ENCODE assay signal across 1 cellular context in the genomic region with DNA sequence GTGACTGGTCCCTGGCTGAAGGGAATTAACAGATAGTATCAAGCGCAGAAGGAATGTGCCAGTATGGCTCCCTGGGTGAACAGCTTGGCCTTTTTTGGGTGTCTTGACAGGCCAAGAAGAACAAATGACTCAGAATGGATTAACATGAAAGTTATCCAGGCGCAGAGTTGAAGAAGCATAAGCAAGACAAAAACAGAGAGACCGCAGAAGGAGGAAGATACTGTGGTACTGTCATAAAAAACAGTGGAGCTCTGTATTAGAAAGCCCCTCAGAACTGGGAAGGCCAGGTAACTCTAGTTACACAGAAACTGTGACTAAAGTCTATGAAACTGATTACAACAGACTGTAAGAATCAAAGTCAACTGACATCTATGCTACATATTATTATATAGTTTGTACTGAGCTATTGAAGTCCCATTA.
TF ChIP-seq lines count a peak whose summit lies in the region.

No MANE protein-coding gene starts in this region.

TF ChIP-seq in GM12878, 131 proteins besides CTCF, POLR2A, EP300 and RAD21 (continued from another document and continues in another):
- TF ChIP-seq, protein P1, sequence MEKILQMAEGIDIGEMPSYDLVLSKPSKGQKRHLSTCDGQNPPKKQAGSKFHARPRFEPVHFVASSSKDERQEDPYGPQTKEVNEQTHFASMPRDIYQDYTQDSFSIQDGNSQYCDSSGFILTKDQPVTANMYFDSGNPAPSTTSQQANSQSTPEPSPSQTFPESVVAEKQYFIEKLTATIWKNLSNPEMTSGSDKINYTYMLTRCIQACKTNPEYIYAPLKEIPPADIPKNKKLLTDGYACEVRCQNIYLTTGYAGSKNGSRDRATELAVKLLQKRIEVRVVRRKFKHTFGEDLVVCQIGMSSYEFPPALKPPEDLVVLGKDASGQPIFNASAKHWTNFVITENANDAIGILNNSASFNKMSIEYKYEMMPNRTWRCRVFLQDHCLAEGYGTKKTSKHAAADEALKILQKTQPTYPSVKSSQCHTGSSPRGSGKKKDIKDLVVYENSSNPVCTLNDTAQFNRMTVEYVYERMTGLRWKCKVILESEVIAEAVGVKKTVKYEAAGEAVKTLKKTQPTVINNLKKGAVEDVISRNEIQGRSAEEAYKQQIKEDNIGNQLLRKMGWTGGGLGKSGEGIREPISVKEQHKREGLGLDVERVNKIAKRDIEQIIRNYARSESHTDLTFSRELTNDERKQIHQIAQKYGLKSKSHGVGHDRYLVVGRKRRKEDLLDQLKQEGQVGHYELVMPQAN (conservative IDR thresholded peaks at IDR 0.05) = no peak
- no peak for TF ChIP-seq NR2F1 (conservative IDR thresholded peaks at IDR 0.05)
- no peak; the same call in 1 of the 2 replicates for TF ChIP-seq ZNF384 (IDR thresholded peaks at IDR 0.05; ENCODE audit: borderline replicate concordance, low read depth, low read length)
- no peak for TF ChIP-seq SP1 (IDR thresholded peaks at IDR 0.05; ENCODE audit: low read depth, low read length)
- TF ChIP-seq SUZ12 (IDR thresholded peaks at IDR 0.05; ENCODE audit: unreplicated experiment) = no peak
- TF ChIP-seq KDM1A (IDR thresholded peaks at IDR 0.05; ENCODE audit: borderline replicate concordance) = no peak
- TF ChIP-seq SREBF2 (IDR thresholded peaks at IDR 0.05; ENCODE audit: low read length) = no peak
- no peak for TF ChIP-seq SIN3A (IDR thresholded peaks at IDR 0.05; ENCODE audit: low read depth, low read length)
- TF ChIP-seq ZNF622 (IDR thresholded peaks at IDR 0.05) = no peak
- TF ChIP-seq IKZF1 (conservative IDR thresholded peaks at IDR 0.05) = no peak; the same call in 1 of the 2 replicates
- TF ChIP-seq CHD1 (IDR thresholded peaks at IDR 0.05; ENCODE audit: low read depth, low read length) = peak; percentile 12; the same call in 1 of the 2 replicates
- peak; percentile 92 for TF ChIP-seq LARP7 (IDR thresholded peaks at IDR 0.05)
- TF ChIP-seq NBN (IDR thresholded peaks at IDR 0.05) = no peak; the same call in 1 of the 2 replicates
- TF ChIP-seq RAD51 (IDR thresholded peaks at IDR 0.05) = no peak
- TF ChIP-seq EED (IDR thresholded peaks at IDR 0.05; ENCODE audit: low read depth) = peak; percentile 42
- TF ChIP-seq KAT2A (conservative IDR thresholded peaks at IDR 0.05; ENCODE audit: control insufficient read depth, low read depth, low read length) = no peak
- TF ChIP-seq FOXM1 (IDR thresholded peaks at IDR 0.05; ENCODE audit: low read depth, low read length) = peak; percentile 37; the same call in 1 of the 2 replicates
- no peak for TF ChIP-seq RFX5 (IDR thresholded peaks at IDR 0.05; ENCODE audit: low read depth, low read length)
- peak; percentile 82; the same call in 1 of the 2 replicates for TF ChIP-seq BACH1 (IDR thresholded peaks at IDR 0.05; ENCODE audit: borderline replicate concordance)
- TF ChIP-seq, protein P2, sequence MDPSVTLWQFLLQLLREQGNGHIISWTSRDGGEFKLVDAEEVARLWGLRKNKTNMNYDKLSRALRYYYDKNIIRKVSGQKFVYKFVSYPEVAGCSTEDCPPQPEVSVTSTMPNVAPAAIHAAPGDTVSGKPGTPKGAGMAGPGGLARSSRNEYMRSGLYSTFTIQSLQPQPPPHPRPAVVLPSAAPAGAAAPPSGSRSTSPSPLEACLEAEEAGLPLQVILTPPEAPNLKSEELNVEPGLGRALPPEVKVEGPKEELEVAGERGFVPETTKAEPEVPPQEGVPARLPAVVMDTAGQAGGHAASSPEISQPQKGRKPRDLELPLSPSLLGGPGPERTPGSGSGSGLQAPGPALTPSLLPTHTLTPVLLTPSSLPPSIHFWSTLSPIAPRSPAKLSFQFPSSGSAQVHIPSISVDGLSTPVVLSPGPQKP (IDR thresholded peaks at IDR 0.05; ENCODE audit: low read depth, low read length) = no peak
- no peak for TF ChIP-seq SMARCA5 (IDR thresholded peaks at IDR 0.05)
- no peak for TF ChIP-seq SUPT20H (IDR thresholded peaks at IDR 0.05; ENCODE audit: borderline replicate concordance, control insufficient read depth, low read depth, low read length)
- no peak for TF ChIP-seq PAX5 (IDR thresholded peaks at IDR 0.05; ENCODE audit: borderline replicate concordance, low read depth, low read length)
- TF ChIP-seq ESRRA (IDR thresholded peaks at IDR 0.05; ENCODE audit: low read length) = no peak
- TF ChIP-seq, protein P3, sequence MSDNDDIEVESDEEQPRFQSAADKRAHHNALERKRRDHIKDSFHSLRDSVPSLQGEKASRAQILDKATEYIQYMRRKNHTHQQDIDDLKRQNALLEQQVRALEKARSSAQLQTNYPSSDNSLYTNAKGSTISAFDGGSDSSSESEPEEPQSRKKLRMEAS (IDR thresholded peaks at IDR 0.05; ENCODE audit: low read depth, low read length) = no peak; the same call in 1 of the 2 replicates
- no peak for TF ChIP-seq MEF2B (IDR thresholded peaks at IDR 0.05; ENCODE audit: partially characterized antibody, poor library complexity, severe bottlenecking)
- TF ChIP-seq MTA3 (IDR thresholded peaks at IDR 0.05; ENCODE audit: borderline replicate concordance, low read length) = no peak
- TF ChIP-seq, protein P4, sequence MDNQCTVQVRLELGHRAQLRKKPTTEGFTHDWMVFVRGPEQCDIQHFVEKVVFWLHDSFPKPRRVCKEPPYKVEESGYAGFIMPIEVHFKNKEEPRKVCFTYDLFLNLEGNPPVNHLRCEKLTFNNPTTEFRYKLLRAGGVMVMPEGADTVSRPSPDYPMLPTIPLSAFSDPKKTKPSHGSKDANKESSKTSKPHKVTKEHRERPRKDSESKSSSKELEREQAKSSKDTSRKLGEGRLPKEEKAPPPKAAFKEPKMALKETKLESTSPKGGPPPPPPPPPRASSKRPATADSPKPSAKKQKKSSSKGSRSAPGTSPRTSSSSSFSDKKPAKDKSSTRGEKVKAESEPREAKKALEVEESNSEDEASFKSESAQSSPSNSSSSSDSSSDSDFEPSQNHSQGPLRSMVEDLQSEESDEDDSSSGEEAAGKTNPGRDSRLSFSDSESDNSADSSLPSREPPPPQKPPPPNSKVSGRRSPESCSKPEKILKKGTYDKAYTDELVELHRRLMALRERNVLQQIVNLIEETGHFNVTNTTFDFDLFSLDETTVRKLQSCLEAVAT (IDR thresholded peaks at IDR 0.05) = peak; percentile 98
- no peak for TF ChIP-seq CEBPB (IDR thresholded peaks at IDR 0.05; ENCODE audit: borderline replicate concordance in 1 of 2, low read depth in 2 of 2, low read length in 2 of 2)
- peak; percentile 90 for TF ChIP-seq POU2F2 (IDR thresholded peaks at IDR 0.05; ENCODE audit: borderline replicate concordance, low read depth, low read length)
- TF ChIP-seq, protein P5, sequence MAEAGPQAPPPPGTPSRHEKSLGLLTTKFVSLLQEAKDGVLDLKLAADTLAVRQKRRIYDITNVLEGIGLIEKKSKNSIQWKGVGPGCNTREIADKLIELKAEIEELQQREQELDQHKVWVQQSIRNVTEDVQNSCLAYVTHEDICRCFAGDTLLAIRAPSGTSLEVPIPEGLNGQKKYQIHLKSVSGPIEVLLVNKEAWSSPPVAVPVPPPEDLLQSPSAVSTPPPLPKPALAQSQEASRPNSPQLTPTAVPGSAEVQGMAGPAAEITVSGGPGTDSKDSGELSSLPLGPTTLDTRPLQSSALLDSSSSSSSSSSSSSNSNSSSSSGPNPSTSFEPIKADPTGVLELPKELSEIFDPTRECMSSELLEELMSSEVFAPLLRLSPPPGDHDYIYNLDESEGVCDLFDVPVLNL (IDR thresholded peaks at IDR 0.05; ENCODE audit: low read depth, low read length) = no peak
- no peak; a peak in 1 of 4 replicates for TF ChIP-seq BHLHE40 (IDR thresholded peaks at IDR 0.05; ENCODE audit: borderline replicate concordance in 1 of 2, low read depth in 2 of 2, low read length in 1 of 2)
- TF ChIP-seq, protein P6, sequence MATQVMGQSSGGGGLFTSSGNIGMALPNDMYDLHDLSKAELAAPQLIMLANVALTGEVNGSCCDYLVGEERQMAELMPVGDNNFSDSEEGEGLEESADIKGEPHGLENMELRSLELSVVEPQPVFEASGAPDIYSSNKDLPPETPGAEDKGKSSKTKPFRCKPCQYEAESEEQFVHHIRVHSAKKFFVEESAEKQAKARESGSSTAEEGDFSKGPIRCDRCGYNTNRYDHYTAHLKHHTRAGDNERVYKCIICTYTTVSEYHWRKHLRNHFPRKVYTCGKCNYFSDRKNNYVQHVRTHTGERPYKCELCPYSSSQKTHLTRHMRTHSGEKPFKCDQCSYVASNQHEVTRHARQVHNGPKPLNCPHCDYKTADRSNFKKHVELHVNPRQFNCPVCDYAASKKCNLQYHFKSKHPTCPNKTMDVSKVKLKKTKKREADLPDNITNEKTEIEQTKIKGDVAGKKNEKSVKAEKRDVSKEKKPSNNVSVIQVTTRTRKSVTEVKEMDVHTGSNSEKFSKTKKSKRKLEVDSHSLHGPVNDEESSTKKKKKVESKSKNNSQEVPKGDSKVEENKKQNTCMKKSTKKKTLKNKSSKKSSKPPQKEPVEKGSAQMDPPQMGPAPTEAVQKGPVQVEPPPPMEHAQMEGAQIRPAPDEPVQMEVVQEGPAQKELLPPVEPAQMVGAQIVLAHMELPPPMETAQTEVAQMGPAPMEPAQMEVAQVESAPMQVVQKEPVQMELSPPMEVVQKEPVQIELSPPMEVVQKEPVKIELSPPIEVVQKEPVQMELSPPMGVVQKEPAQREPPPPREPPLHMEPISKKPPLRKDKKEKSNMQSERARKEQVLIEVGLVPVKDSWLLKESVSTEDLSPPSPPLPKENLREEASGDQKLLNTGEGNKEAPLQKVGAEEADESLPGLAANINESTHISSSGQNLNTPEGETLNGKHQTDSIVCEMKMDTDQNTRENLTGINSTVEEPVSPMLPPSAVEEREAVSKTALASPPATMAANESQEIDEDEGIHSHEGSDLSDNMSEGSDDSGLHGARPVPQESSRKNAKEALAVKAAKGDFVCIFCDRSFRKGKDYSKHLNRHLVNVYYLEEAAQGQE (IDR thresholded peaks at IDR 0.05; ENCODE audit: low read depth, low read length) = no peak
- TF ChIP-seq, protein P7, sequence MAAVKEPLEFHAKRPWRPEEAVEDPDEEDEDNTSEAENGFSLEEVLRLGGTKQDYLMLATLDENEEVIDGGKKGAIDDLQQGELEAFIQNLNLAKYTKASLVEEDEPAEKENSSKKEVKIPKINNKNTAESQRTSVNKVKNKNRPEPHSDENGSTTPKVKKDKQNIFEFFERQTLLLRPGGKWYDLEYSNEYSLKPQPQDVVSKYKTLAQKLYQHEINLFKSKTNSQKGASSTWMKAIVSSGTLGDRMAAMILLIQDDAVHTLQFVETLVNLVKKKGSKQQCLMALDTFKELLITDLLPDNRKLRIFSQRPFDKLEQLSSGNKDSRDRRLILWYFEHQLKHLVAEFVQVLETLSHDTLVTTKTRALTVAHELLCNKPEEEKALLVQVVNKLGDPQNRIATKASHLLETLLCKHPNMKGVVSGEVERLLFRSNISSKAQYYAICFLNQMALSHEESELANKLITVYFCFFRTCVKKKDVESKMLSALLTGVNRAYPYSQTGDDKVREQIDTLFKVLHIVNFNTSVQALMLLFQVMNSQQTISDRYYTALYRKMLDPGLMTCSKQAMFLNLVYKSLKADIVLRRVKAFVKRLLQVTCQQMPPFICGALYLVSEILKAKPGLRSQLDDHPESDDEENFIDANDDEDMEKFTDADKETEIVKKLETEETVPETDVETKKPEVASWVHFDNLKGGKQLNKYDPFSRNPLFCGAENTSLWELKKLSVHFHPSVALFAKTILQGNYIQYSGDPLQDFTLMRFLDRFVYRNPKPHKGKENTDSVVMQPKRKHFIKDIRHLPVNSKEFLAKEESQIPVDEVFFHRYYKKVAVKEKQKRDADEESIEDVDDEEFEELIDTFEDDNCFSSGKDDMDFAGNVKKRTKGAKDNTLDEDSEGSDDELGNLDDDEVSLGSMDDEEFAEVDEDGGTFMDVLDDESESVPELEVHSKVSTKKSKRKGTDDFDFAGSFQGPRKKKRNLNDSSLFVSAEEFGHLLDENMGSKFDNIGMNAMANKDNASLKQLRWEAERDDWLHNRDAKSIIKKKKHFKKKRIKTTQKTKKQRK (IDR thresholded peaks at IDR 0.05; ENCODE audit: low read depth, low read length) = no peak
- TF ChIP-seq DPF2 (IDR thresholded peaks at IDR 0.05) = no peak; the same call in 1 of the 2 replicates
- TF ChIP-seq NR2C2 (IDR thresholded peaks at IDR 0.05; ENCODE audit: borderline replicate concordance, control insufficient read depth, insufficient read length, low read depth) = no peak
- TF ChIP-seq, protein P8, sequence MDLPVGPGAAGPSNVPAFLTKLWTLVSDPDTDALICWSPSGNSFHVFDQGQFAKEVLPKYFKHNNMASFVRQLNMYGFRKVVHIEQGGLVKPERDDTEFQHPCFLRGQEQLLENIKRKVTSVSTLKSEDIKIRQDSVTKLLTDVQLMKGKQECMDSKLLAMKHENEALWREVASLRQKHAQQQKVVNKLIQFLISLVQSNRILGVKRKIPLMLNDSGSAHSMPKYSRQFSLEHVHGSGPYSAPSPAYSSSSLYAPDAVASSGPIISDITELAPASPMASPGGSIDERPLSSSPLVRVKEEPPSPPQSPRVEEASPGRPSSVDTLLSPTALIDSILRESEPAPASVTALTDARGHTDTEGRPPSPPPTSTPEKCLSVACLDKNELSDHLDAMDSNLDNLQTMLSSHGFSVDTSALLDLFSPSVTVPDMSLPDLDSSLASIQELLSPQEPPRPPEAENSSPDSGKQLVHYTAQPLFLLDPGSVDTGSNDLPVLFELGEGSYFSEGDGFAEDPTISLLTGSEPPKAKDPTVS (IDR thresholded peaks at IDR 0.05; ENCODE audit: low read depth, low read length) = no peak
- TF ChIP-seq SREBF1 (IDR thresholded peaks at IDR 0.05; ENCODE audit: low read length) = no peak
- TF ChIP-seq YY1 (IDR thresholded peaks at IDR 0.05; ENCODE audit: low read depth, low read length) = no peak
- no peak for TF ChIP-seq HDGF (IDR thresholded peaks at IDR 0.05)
- peak; percentile 99 for TF ChIP-seq POLR2AphosphoS5 (IDR thresholded peaks at IDR 0.05; ENCODE audit: low read length)
- no peak; the same call in 1 of the 2 replicates for TF ChIP-seq MYB (IDR thresholded peaks at IDR 0.05; ENCODE audit: borderline replicate concordance, low read depth, low read length)
- TF ChIP-seq, protein P9, sequence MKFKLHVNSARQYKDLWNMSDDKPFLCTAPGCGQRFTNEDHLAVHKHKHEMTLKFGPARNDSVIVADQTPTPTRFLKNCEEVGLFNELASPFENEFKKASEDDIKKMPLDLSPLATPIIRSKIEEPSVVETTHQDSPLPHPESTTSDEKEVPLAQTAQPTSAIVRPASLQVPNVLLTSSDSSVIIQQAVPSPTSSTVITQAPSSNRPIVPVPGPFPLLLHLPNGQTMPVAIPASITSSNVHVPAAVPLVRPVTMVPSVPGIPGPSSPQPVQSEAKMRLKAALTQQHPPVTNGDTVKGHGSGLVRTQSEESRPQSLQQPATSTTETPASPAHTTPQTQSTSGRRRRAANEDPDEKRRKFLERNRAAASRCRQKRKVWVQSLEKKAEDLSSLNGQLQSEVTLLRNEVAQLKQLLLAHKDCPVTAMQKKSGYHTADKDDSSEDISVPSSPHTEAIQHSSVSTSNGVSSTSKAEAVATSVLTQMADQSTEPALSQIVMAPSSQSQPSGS (IDR thresholded peaks at IDR 0.05; ENCODE audit: low read length) = 0 out of 2 replicates have a peak, but pooled peaks have one; percentile 36
- peak; percentile 98 for TF ChIP-seq POLR2AphosphoS2 (IDR thresholded peaks at IDR 0.05; ENCODE audit: low read depth, low read length)
- no peak for TF ChIP-seq ATF7 (IDR thresholded peaks at IDR 0.05; ENCODE audit: low read depth)
- TF ChIP-seq, protein P10, sequence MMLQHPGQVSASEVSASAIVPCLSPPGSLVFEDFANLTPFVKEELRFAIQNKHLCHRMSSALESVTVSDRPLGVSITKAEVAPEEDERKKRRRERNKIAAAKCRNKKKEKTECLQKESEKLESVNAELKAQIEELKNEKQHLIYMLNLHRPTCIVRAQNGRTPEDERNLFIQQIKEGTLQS (IDR thresholded peaks at IDR 0.05; ENCODE audit: borderline replicate concordance, extremely low read depth, low read depth, low read length) = no peak
